23 cellular contexts compared by ENCODE assay signal in the genomic region with DNA sequence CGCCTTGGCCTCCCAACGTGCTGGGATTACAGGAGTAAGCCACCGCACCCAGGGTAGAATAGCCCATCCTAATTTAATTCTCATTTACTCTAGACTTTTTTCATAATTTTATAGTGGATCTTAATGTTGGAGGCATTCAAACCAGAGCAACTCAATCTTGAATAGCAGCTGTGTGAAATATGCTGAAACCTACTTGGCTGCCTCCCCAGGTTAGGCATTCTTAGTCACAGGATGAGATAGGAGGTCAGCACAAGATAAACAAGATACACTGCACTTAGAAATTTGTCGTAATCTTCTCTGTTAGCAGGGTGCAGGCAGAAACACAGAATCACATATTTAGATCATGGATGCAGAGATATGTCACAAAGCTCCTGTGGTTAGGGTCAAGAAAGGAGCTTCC.
"Had no signal": no experiment of that assay in that cellular context is flagged by ENCODE, and none has a peak within 500 bp of the region (broad histone marks: within the 10 kb centered on the region; RNA-seq: fewer than 3 reads in every experiment).

No MANE protein-coding gene starts in this region.

- DNase-seq: activated CD4-positive, alpha-beta T cell treated with anti-CD3 and anti-CD28 coated beads for 4 hours; activated CD4-positive, alpha-beta T cell treated with anti-CD3 and anti-CD28 coated beads, Interleukin-2, amount 50 U/mL, for 4 hours; activated effector memory CD4-positive, alpha-beta T cell treated with Interleukin-2 at 50 U/mL for 16 hours; activated naive CD4-positive, alpha-beta T cell treated with Interleukin-2 at 50 U/mL for 16 hours; activated naive CD8-positive, alpha-beta T cell treated with anti-CD3 and anti-CD28 coated beads for 36 hours; amygdala; dermis blood vessel endothelial cell; effector CD8-positive, alpha-beta T cell; esophagus squamous epithelium; foreskin melanocyte; left lung; lower lobe of right lung; mucosa of descending colon; nucleus accumbens; stimulated activated naive CD4-positive, alpha-beta T cell; T-helper 1 cell had no signal

- H3K9me3 Mint-ChIP-seq: central memory CD8-positive, alpha-beta T cell; natural killer cell treated with Interleukin-12 subunit alpha and Interleukin-12 subunit beta and Interleukin-15 and Interleukin-18, amount 100 ng/mL, for 72 hours had no signal

- H3K27ac Mint-ChIP-seq: activated naive CD8-positive, alpha-beta T cell treated with anti-CD3 and anti-CD28 coated beads for 36 hours; natural killer cell treated with Interleukin-12 subunit alpha and Interleukin-12 subunit beta and Interleukin-15 and Interleukin-18, amount 100 ng/mL, for 72 hours had no signal

- H3K27ac ChIP-seq: epithelial cell of prostate, esophagus squamous epithelium, left lung, lower lobe of right lung, parathyroid adenoma, right atrium auricular region, tibial nerve, VCaP had no signal

- H3K4me3 ChIP-seq: esophagus squamous epithelium, left lung, lower lobe of right lung, mucosa of descending colon, right atrium auricular region, tibial nerve had no signal

- H3K9me3 ChIP-seq: esophagus squamous epithelium, lower lobe of right lung, mucosa of descending colon, right atrium auricular region had no signal

- H3K36me3 ChIP-seq: right atrium auricular region had no signal

- H2AFZ ChIP-seq: parathyroid adenoma had no signal

- H3K4me3 Mint-ChIP-seq: activated naive CD8-positive, alpha-beta T cell treated with anti-CD3 and anti-CD28 coated beads for 36 hours; central memory CD8-positive, alpha-beta T cell; natural killer cell treated with Interleukin-12 subunit alpha and Interleukin-12 subunit beta and Interleukin-15 and Interleukin-18, amount 100 ng/mL, for 72 hours had no signal

- H3K27me3 ChIP-seq: esophagus squamous epithelium, left lung, right atrium auricular region, tibial nerve had no signal

- H3K9ac ChIP-seq: parathyroid adenoma had no signal

- H3K79me2 ChIP-seq: parathyroid adenoma had no signal

- ATAC-seq: left lung; lower lobe of right lung; mucosa of descending colon; natural killer cell treated with Interleukin-12 subunit alpha and Interleukin-12 subunit beta and Interleukin-15 and Interleukin-18, amount 100 ng/mL, for 72 hours had no signal

- H3K27me3 Mint-ChIP-seq: activated naive CD8-positive, alpha-beta T cell treated with anti-CD3 and anti-CD28 coated beads for 36 hours; central memory CD8-positive, alpha-beta T cell; natural killer cell treated with Interleukin-12 subunit alpha and Interleukin-12 subunit beta and Interleukin-15 and Interleukin-18, amount 100 ng/mL, for 72 hours had no signal

- H3K4me1 ChIP-seq: parathyroid adenoma had no signal
